In genomic region chr3:17087509-17087908, GRCh38 we compare ENCODE assay signal across 27 cellular contexts.
DNase-seq lines count a peak whose midpoint lies in the region; ATAC-seq and TF ChIP-seq lines count a peak whose summit lies in the region.
"Had no signal": no experiment of that assay in that cellular context is flagged by ENCODE, and none has a peak within 500 bp of the region (broad histone marks: within the 10 kb centered on the region; RNA-seq: fewer than 3 reads in every experiment).

No MANE protein-coding gene starts in this region.

- no peaks in the 10 kb centered on the region for H3K27me3 Mint-ChIP-seq in activated CD8-positive, alpha-beta memory T cell treated with anti-CD3 and anti-CD28 coated beads, Interleukin-2, amount 10 ng/mL, durations not matched to agents 7 days and 5 days
- H3K27me3 Mint-ChIP-seq in CD4-positive, alpha-beta T cell: no peaks in the 10 kb centered on the region
- no peaks in the 10 kb centered on the region for H3K27me3 Mint-ChIP-seq in T-helper 17 cell
- no peaks in the 10 kb centered on the region for H3K27me3 Mint-ChIP-seq in naive thymus-derived CD4-positive, alpha-beta T cell
- H3K27me3 Mint-ChIP-seq: B cell had no signal

- peaks cover 0 to 11% (median 0%) of the 10 kb centered on the region in 3 experiments for H3K36me3 ChIP-seq in naive thymus-derived CD4-positive, alpha-beta T cell (ENCODE audit: control insufficient read depth in 2 of 3, insufficient read depth in 3 of 3, low read length in 3 of 3)
- peaks cover 3 to 4% of the 10 kb centered on the region in 2 donors for H3K36me3 ChIP-seq in neuronal stem cell (replicated peaks in 1 of 2; ENCODE audit: control insufficient read depth in 2 of 2, insufficient read depth in 2 of 2, low read length in 2 of 2)
- H3K36me3 ChIP-seq in gastroesophageal sphincter: no peaks in the 10 kb centered on the region

- peaks cover 6 to 32% of the 10 kb centered on the region in 2 donors for H3K4me1 ChIP-seq in naive thymus-derived CD4-positive, alpha-beta T cell (ENCODE audit: control insufficient read depth in 2 of 2, insufficient read depth in 2 of 2, low read length in 2 of 2)
- H3K4me1 ChIP-seq in neuronal stem cell (ENCODE audit: control insufficient read depth in 2 of 2, insufficient read depth in 1 of 2, low read depth in 1 of 2, low read length in 2 of 2) (peaks cover 0 to 2% of the 10 kb centered on the region in 2 donors), gastroesophageal sphincter (peaks cover 0 to 32% (median 2%) of the 10 kb centered on the region in 3 donors)
- H3K4me1 ChIP-seq: upper lobe of left lung had no signal

- H2AFZ ChIP-seq in neuronal stem cell (ENCODE audit: low read length): no peak overlapping the region
- H2AFZ ChIP-seq: hepatocyte, PC-9 had no signal

- H3K79me1 ChIP-seq in neuronal stem cell (ENCODE audit: low read depth, low read length): no peaks in the 10 kb centered on the region

- intact Hi-C loops in CD4-positive, alpha-beta T cell (cut with DNase I, micrococcal nuclease): no loop called here
- intact Hi-C loops in naive thymus-derived CD4-positive, alpha-beta T cell (cut with micrococcal nuclease): loop anchor here in 1 of 2 donors (5.0 kb wide), 1 partner anchor 200 kb away; no protein-coding TSS in a partner anchor

- no peak overlapping the region for H3K14ac ChIP-seq in neuronal stem cell (ENCODE audit: low read length)

- H3K4me1 Mint-ChIP-seq in activated CD8-positive, alpha-beta memory T cell treated with anti-CD3 and anti-CD28 coated beads, Interleukin-2, amount 10 ng/mL, durations not matched to agents 7 days and 5 days: peaks cover 47% of the 10 kb centered on the region
- H3K4me1 Mint-ChIP-seq in CD4-positive, alpha-beta T cell (ENCODE audit: low read depth): peaks cover 52% of the 10 kb centered on the region
- peaks cover 35% of the 10 kb centered on the region for H3K4me1 Mint-ChIP-seq in T-helper 17 cell
- H3K4me1 Mint-ChIP-seq in naive thymus-derived CD4-positive, alpha-beta T cell: peaks cover 22 to 56% (median 42%) of the 10 kb centered on the region in 7 donors
- H3K4me1 Mint-ChIP-seq: B cell had no signal

- no peak overlapping the region for H3K23ac ChIP-seq in neuronal stem cell (ENCODE audit: low read depth, low read length, poor library complexity)

- H3K9me3 Mint-ChIP-seq in activated CD8-positive, alpha-beta memory T cell treated with anti-CD3 and anti-CD28 coated beads, Interleukin-2, amount 10 ng/mL, durations not matched to agents 7 days and 5 days (ENCODE audit: low read depth): peaks cover 7% of the 10 kb centered on the region
- H3K9me3 Mint-ChIP-seq in CD4-positive, alpha-beta T cell: peaks cover 3% of the 10 kb centered on the region
- H3K9me3 Mint-ChIP-seq in naive thymus-derived CD4-positive, alpha-beta T cell: peaks cover 0 to 16% (median 0%) of the 10 kb centered on the region in 11 donors

- no peak overlapping the region for H3K18ac ChIP-seq in neuronal stem cell (ENCODE audit: low read length)

- H2BK120ac ChIP-seq in neuronal stem cell (ENCODE audit: low read depth, low read length): no peak overlapping the region

- no CpG with 5 or more reads among the region's 4 CpGs for WGBS in neuronal stem cell (ENCODE audit: extremely low coverage in 2 of 2, insufficient read length in 2 of 2, insufficient replicate concordance in 1 of 2), 2 donors
- WGBS in gastroesophageal sphincter (ENCODE audit: low coverage in 1 of 2), 2 donors: 94 to 100% methylated on average over 1 to 4 of the region's 4 CpGs

- no peak for TF ChIP-seq EP300 in gastroesophageal sphincter (IDR thresholded peaks at IDR 0.05)

- H3K9me3 ChIP-seq in CD4-positive, alpha-beta T cell (ENCODE audit: control insufficient read depth, low read length): no peaks in the 10 kb centered on the region
- H3K9me3 ChIP-seq in T-helper 17 cell (ENCODE audit: control insufficient read depth, low read length, poor library complexity, severe bottlenecking) (no peaks in the 10 kb centered on the region), neuronal stem cell (replicated peaks in 1 of 2; ENCODE audit: control insufficient read depth in 2 of 2, insufficient read depth in 1 of 2, low read depth in 1 of 2, low read length in 2 of 2) (peaks cover 0 to 2% of the 10 kb centered on the region in 2 donors), gastroesophageal sphincter (no peaks in the 10 kb centered on the region)
- no peaks in the 10 kb centered on the region for H3K9me3 ChIP-seq in naive thymus-derived CD4-positive, alpha-beta T cell (ENCODE audit: control insufficient read depth in 2 of 3, low read length in 3 of 3)
- H3K9me3 ChIP-seq: upper lobe of left lung had no signal

- no peak overlapping the region for H3K27ac ChIP-seq in CD4-positive, alpha-beta T cell (ENCODE audit: low read depth, low read length)
- H3K27ac ChIP-seq in naive thymus-derived CD4-positive, alpha-beta T cell (ENCODE audit: low read depth, low read length): no peak overlapping the region
- H3K27ac ChIP-seq in neuronal stem cell (replicated peaks; ENCODE audit: low read length): no peak overlapping the region
- no peak overlapping the region for H3K27ac ChIP-seq in gastroesophageal sphincter
- H3K27ac ChIP-seq: hepatocyte, PC-9, upper lobe of left lung had no signal

- no peak overlapping the region for H2AK5ac ChIP-seq in neuronal stem cell (ENCODE audit: low read depth, low read length)

- peak; percentile 82 for DNase-seq in activated CD8-positive, alpha-beta memory T cell treated with anti-CD3 and anti-CD28 coated beads, Interleukin-2, amount 10 ng/mL, durations not matched to agents 7 days and 5 days
- DNase-seq in activated CD8-positive, alpha-beta memory T cell treated with anti-CD3 and anti-CD28 coated beads, Interleukin-2, amount 50 U/mL, for 48 hours: no peak
- no peak for DNase-seq in CD4-positive, alpha-beta T cell
- no peak for DNase-seq in T-helper 17 cell
- peak in 1 of 9 donors; percentile 17 for DNase-seq in naive thymus-derived CD4-positive, alpha-beta T cell
- DNase-seq in stimulated activated CD4-positive, alpha-beta T cell treated with anti-CD3 and anti-CD28 coated beads, Interleukin-12 subunit alpha, Interleukin-12 subunit beta, amount 100 ng/mL, for 4 hours: no peak
- DNase-seq in neuronal stem cell (ENCODE audit: low spot score): no peak
- DNase-seq: activated CD8-positive, alpha-beta memory T cell treated with anti-CD3 and anti-CD28 coated beads for 24 hours; activated naive CD4-positive, alpha-beta T cell; activated T-cell treated with anti-CD3 and anti-CD28 coated beads, Interleukin-2, amount 50 U/mL, for 4 hours; cortex of kidney; DMS79 treated with DMSO at 0.1 percent for 48 hours; H9; mesendoderm; NCI-H1105 treated with DMSO at 0.1 percent for 48 hours; NCI-H1930; NCI-H524 treated with DMSO at 0.1 percent for 48 hours; PC-9; SHP77; stimulated activated CD4-positive, alpha-beta T cell treated with anti-CD3 and anti-CD28 coated beads, Interleukin-2, amount 100 ng/mL, for 24 hours; T1000; upper lobe of left lung had no signal

- H4K8ac ChIP-seq in neuronal stem cell (ENCODE audit: low read depth, low read length): no peak overlapping the region

- H3K4me3 ChIP-seq in naive thymus-derived CD4-positive, alpha-beta T cell (ENCODE audit: low read length): no peak overlapping the region
- H3K4me3 ChIP-seq in neuronal stem cell (ENCODE audit: low read length in 2 of 2) (no peak overlapping the region), gastroesophageal sphincter (no peak overlapping the region)
- H3K4me3 ChIP-seq: hepatocyte, K562, PC-9, smooth muscle cell, upper lobe of left lung had no signal

- no peak overlapping the region for H2BK15ac ChIP-seq in neuronal stem cell (ENCODE audit: low read length)

- H4K91ac ChIP-seq in neuronal stem cell (ENCODE audit: low read depth, low read length, poor library complexity): no peak overlapping the region

- peak overlapping the region; percentile 5 for H3K4me3 Mint-ChIP-seq in activated CD8-positive, alpha-beta memory T cell treated with anti-CD3 and anti-CD28 coated beads, Interleukin-2, amount 10 ng/mL, durations not matched to agents 7 days and 5 days
- H3K4me3 Mint-ChIP-seq in CD4-positive, alpha-beta T cell: no peak overlapping the region
- H3K4me3 Mint-ChIP-seq in T-helper 17 cell: peak overlapping the region; percentile 31
- H3K4me3 Mint-ChIP-seq in naive thymus-derived CD4-positive, alpha-beta T cell: peak overlapping the region in 2 of 10 donors; percentile 22 to 56
- H3K4me3 Mint-ChIP-seq: activated T-cell treated with anti-CD3 and anti-CD28 coated beads, Interleukin-2, amount 50 U/mL, for 4 hours; B cell; H9 had no signal

- no peak overlapping the region for H3K4me2 ChIP-seq in neuronal stem cell (ENCODE audit: insufficient read depth, low read length, poor library complexity, severe bottlenecking)
- H3K4me2 ChIP-seq: hepatocyte, PC-9, smooth muscle cell had no signal

- no peak for TF ChIP-seq CTCF in CD4-positive, alpha-beta T cell (IDR thresholded peaks at IDR 0.05)
- TF ChIP-seq CTCF in gastroesophageal sphincter (IDR thresholded peaks at IDR 0.05): no peak

- H3K9ac ChIP-seq in neuronal stem cell (ENCODE audit: low read depth, low read length, poor library complexity): no peak overlapping the region

- H2BK12ac ChIP-seq in neuronal stem cell (ENCODE audit: low read length): no peak overlapping the region

- H3K27ac Mint-ChIP-seq in activated CD8-positive, alpha-beta memory T cell treated with anti-CD3 and anti-CD28 coated beads, Interleukin-2, amount 10 ng/mL, durations not matched to agents 7 days and 5 days: peak overlapping the region; percentile 37
- peak overlapping the region; percentile 71 for H3K27ac Mint-ChIP-seq in CD4-positive, alpha-beta T cell
- H3K27ac Mint-ChIP-seq in T-helper 17 cell: peak overlapping the region; percentile 96
- H3K27ac Mint-ChIP-seq in naive thymus-derived CD4-positive, alpha-beta T cell: peak overlapping the region in 8 of 9 donors; percentile 2 to 90 (median 44)
- H3K27ac Mint-ChIP-seq: B cell had no signal

- no peak overlapping the region for H3K4ac ChIP-seq in neuronal stem cell (ENCODE audit: low read length)

- TF ChIP-seq POLR2A in gastroesophageal sphincter (IDR thresholded peaks at IDR 0.05): no peak

- POLR2A ChIA-PET in CD4-positive, alpha-beta T cell (lab: Charles Lee): no interaction called here
- POLR2A ChIA-PET in naive thymus-derived CD4-positive, alpha-beta T cell (lab: Charles Lee): no interaction called here

- H3K36me3 Mint-ChIP-seq in activated CD8-positive, alpha-beta memory T cell treated with anti-CD3 and anti-CD28 coated beads, Interleukin-2, amount 10 ng/mL, durations not matched to agents 7 days and 5 days: peaks cover 61% of the 10 kb centered on the region
- peaks cover 91% of the 10 kb centered on the region for H3K36me3 Mint-ChIP-seq in CD4-positive, alpha-beta T cell (ENCODE audit: low read depth)
- H3K36me3 Mint-ChIP-seq in T-helper 17 cell (ENCODE audit: low read depth): peaks cover 15% of the 10 kb centered on the region
- H3K36me3 Mint-ChIP-seq in naive thymus-derived CD4-positive, alpha-beta T cell: peaks cover 22 to 73% (median 55%) of the 10 kb centered on the region in 5 donors

- no peaks in the 10 kb centered on the region for H3K27me3 ChIP-seq in CD4-positive, alpha-beta T cell (ENCODE audit: control insufficient read depth, insufficient read depth, low read length)
- H3K27me3 ChIP-seq in naive thymus-derived CD4-positive, alpha-beta T cell (ENCODE audit: control insufficient read depth in 2 of 2, insufficient read depth in 2 of 2, low read length in 2 of 2): no peaks in the 10 kb centered on the region
- H3K27me3 ChIP-seq in neuronal stem cell (ENCODE audit: control insufficient read depth in 3 of 3, insufficient read depth in 3 of 3, low read depth in 1 of 3, low read length in 3 of 3) (no peaks in the 10 kb centered on the region), gastroesophageal sphincter (no peaks in the 10 kb centered on the region)
- H3K27me3 ChIP-seq: hepatocyte, upper lobe of left lung had no signal

- H2BK5ac ChIP-seq in neuronal stem cell (ENCODE audit: low read length): no peak overlapping the region

- CTCF ChIA-PET in activated CD8-positive, alpha-beta memory T cell treated with anti-CD3 and anti-CD28 coated beads, Interleukin-2, amount 10 ng/mL, durations not matched to agents 7 days and 5 days (lab: Charles Lee): no interaction called here
- CTCF ChIA-PET in CD4-positive, alpha-beta T cell (lab: Charles Lee): no interaction called here
- CTCF ChIA-PET in naive thymus-derived CD4-positive, alpha-beta T cell (lab: Charles Lee): no interaction called here

- peak; percentile 64 for ATAC-seq in activated CD8-positive, alpha-beta memory T cell treated with anti-CD3 and anti-CD28 coated beads, Interleukin-2, amount 10 ng/mL, durations not matched to agents 7 days and 5 days
- ATAC-seq in CD4-positive, alpha-beta T cell (ENCODE audit: poor library complexity): no peak
- ATAC-seq in T-helper 17 cell: peak; percentile 39
- peak; percentile 32 for ATAC-seq in naive thymus-derived CD4-positive, alpha-beta T cell
- no peak for ATAC-seq in gastroesophageal sphincter
- ATAC-seq: activated T-cell treated with anti-CD3 and anti-CD28 coated beads, Interleukin-2, amount 50 U/mL, for 4 hours; K562 had no signal

Comparison
In these comparisons a context has a peak if more than half of its experiments do, and no peak if none do; other contexts are left out.
1. ATAC-seq: peak in activated CD8-positive, alpha-beta memory T cell treated with anti-CD3 and anti-CD28 coated beads, Interleukin-2, amount 10 ng/mL, durations not matched to agents 7 days and 5 days (single experiment), T-helper 17 cell (single experiment) and naive thymus-derived CD4-positive, alpha-beta T cell (single experiment); none in CD4-positive, alpha-beta T cell (single experiment) and gastroesophageal sphincter (single experiment).
2. H3K27ac Mint-ChIP-seq: peak in every context shown above with its lines; median percentile 96 in T-helper 17 cell; 71 in CD4-positive, alpha-beta T cell; 44 in naive thymus-derived CD4-positive, alpha-beta T cell; 37 in activated CD8-positive, alpha-beta memory T cell treated with anti-CD3 and anti-CD28 coated beads, Interleukin-2, amount 10 ng/mL, durations not matched to agents 7 days and 5 days.